ENCODE assay signal across 21 cellular contexts in the genomic region with DNA sequence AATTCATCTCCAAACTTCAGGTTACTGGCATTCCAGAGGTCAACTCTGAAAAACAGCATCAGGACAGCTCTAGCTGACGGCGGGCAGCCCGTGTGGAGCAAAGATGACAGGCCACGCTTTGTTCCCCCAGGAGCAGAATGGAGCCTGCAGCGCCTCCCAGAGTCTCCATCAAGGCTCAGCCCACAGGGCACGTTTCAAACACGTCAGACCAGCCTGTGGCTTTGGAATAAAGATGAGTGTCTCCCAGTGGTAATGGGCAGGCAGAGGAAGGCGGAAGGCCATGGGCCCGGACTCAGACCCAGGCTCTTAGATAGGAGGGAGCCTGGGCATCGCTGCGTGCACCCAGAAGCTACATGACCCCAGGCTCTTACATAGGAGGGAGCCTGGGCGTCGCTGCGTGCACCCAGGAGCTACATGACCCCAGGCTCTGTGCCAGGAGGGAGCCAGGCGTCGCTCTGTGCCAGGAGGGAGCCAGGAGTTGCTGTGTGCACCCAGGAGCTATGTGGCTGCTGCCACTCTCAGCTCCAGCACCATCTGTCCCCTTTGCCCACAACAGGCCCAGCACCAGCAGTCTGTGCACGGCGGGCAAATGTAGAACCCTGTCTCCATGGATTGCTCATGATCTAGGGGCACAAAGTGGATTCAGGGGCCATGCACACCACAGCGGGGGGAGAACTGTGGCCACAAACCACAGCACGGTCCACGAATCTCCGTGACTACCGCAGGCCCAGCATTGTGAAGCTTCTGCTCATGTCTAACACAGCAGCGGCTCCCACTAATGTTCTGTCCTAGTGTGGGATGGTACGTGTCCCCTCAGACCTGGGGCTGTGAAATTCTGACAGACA. TPM values are rescaled to one million over a fixed set of nuclear protein-coding genes. Genes with fewer than 3 reads are reported as not detected.
DNase-seq lines count a peak whose midpoint lies in the region; ATAC-seq lines count a peak whose summit lies in the region.
"Had no signal": no experiment of that assay in that cellular context is flagged by ENCODE, and none has a peak within 500 bp of the region (broad histone marks: within the 10 kb centered on the region; RNA-seq: fewer than 3 reads in every experiment).

No MANE protein-coding gene starts in this region.

- H3K9me3 Mint-ChIP-seq in stimulated activated naive CD8-positive, alpha-beta T cell treated with anti-CD3 and anti-CD28 coated beads, Interleukin-15, amount 100 ng/mL, for 72 hours = no peaks in the 10 kb centered on the region
- H3K9me3 Mint-ChIP-seq in activated T-helper 17 cell treated with anti-CD3 and anti-CD28 coated beads, Interleukin-2, amount 50 U/mL, for 72 hours = no peaks in the 10 kb centered on the region
- no peaks in the 10 kb centered on the region for H3K9me3 Mint-ChIP-seq in memory B cell
- H3K9me3 Mint-ChIP-seq: activated naive CD4-positive, alpha-beta T cell treated with anti-CD3 and anti-CD28 coated beads, Interleukin-2, amount 50 U/mL, for 72 hours; dendritic cell treated with granulocyte-macrophage colony-stimulating factor and Interleukin-4, amounts not matched to agents 40 ng/mL and 50 ng/mL, for 4 days had no signal

- H3K4me1 Mint-ChIP-seq in stimulated activated naive CD8-positive, alpha-beta T cell treated with anti-CD3 and anti-CD28 coated beads, Interleukin-15, amount 100 ng/mL, for 72 hours = peaks cover 18% of the 10 kb centered on the region
- H3K4me1 Mint-ChIP-seq in activated T-helper 17 cell treated with anti-CD3 and anti-CD28 coated beads, Interleukin-2, amount 50 U/mL, for 72 hours = no peaks in the 10 kb centered on the region
- H3K4me1 Mint-ChIP-seq in memory B cell = peaks cover 33% of the 10 kb centered on the region
- H3K4me1 Mint-ChIP-seq: activated CD4-positive, alpha-beta T cell treated with anti-CD3 and anti-CD28 coated beads for 36 hours had no signal

- no peak for DNase-seq in stimulated activated naive CD8-positive, alpha-beta T cell treated with anti-CD3 and anti-CD28 coated beads, Interleukin-15, amount 100 ng/mL, for 72 hours
- DNase-seq in stimulated activated naive CD8-positive, alpha-beta T cell treated with anti-CD3 and anti-CD28 coated beads, Interleukin-15, Interleukin-2, amounts not matched to agents 100 U/mL and 50 U/mL, for 24 hours = no peak
- DNase-seq in memory B cell (ENCODE audit: low spot score in 2 of 2) (no peak), DMS79 treated with DMSO at 0.1 percent for 48 hours (lab: John Stamatoyannopoulos, UW) (no peak)
- no peak for DNase-seq in activated effector memory CD4-positive, alpha-beta T cell treated with anti-CD3 and anti-CD28 coated beads, Interleukin-2, amount 50 U/mL, for 16 hours
- DNase-seq in effector memory CD4-positive, alpha-beta T cell = no peak
- DNase-seq: activated CD4-positive, alpha-beta T cell treated with anti-CD3 and anti-CD28 coated beads for 36 hours; Caco-2; GDM1; NCI-H1930; NCI-H510A treated with DMSO at 0.1 percent for 48 hours; T-helper 9 cell had no signal

- H3K4me3 Mint-ChIP-seq in stimulated activated naive CD8-positive, alpha-beta T cell treated with anti-CD3 and anti-CD28 coated beads, Interleukin-15, amount 100 ng/mL, for 72 hours = no peak overlapping the region
- no peak overlapping the region for H3K4me3 Mint-ChIP-seq in activated T-helper 17 cell treated with anti-CD3 and anti-CD28 coated beads, Interleukin-2, amount 50 U/mL, for 72 hours
- no peak overlapping the region for H3K4me3 Mint-ChIP-seq in memory B cell
- H3K4me3 Mint-ChIP-seq: activated CD4-positive, alpha-beta T cell treated with anti-CD3 and anti-CD28 coated beads for 36 hours; dendritic cell treated with granulocyte-macrophage colony-stimulating factor and Interleukin-4, amounts not matched to agents 40 ng/mL and 50 ng/mL, for 4 days had no signal

- H3K4me1 ChIP-seq in effector memory CD4-positive, alpha-beta T cell (ENCODE audit: control insufficient read depth, insufficient read depth, low read length, poor library complexity, severe bottlenecking) = no peaks in the 10 kb centered on the region
- H3K4me1 ChIP-seq: Caco-2 had no signal

- H3K36me3 Mint-ChIP-seq in activated T-helper 17 cell treated with anti-CD3 and anti-CD28 coated beads, Interleukin-2, amount 50 U/mL, for 72 hours (ENCODE audit: low read depth) = peaks cover 67% of the 10 kb centered on the region
- peaks cover 14% of the 10 kb centered on the region for H3K36me3 Mint-ChIP-seq in memory B cell
- H3K36me3 Mint-ChIP-seq: activated naive CD4-positive, alpha-beta T cell treated with anti-CD3 and anti-CD28 coated beads, Interleukin-2, amount 50 U/mL, for 72 hours had no signal

- H3K9me3 ChIP-seq in effector memory CD4-positive, alpha-beta T cell (ENCODE audit: control insufficient read depth, low read length) = no peaks in the 10 kb centered on the region
- H3K9me3 ChIP-seq: Caco-2, neutrophil, suprapubic skin had no signal

- peak overlapping the region; percentile 7 to 88 for H3K27ac Mint-ChIP-seq in stimulated activated naive CD8-positive, alpha-beta T cell treated with anti-CD3 and anti-CD28 coated beads, Interleukin-15, amount 100 ng/mL, for 72 hours
- H3K27ac Mint-ChIP-seq in activated T-helper 17 cell treated with anti-CD3 and anti-CD28 coated beads, Interleukin-2, amount 50 U/mL, for 72 hours = peak overlapping the region; percentile 22
- H3K27ac Mint-ChIP-seq in memory B cell = peak overlapping the region; percentile 41
- H3K27ac Mint-ChIP-seq: dendritic cell treated with granulocyte-macrophage colony-stimulating factor and Interleukin-4, amounts not matched to agents 40 ng/mL and 50 ng/mL, for 4 days had no signal

- H3K4me3 ChIP-seq in effector memory CD4-positive, alpha-beta T cell (ENCODE audit: insufficient read depth, low read depth, low read length, poor library complexity, severe bottlenecking) = no peak overlapping the region
- H3K4me3 ChIP-seq: SK-N-MC, suprapubic skin had no signal

- peaks cover 97% of the 10 kb centered on the region for H3K36me3 ChIP-seq in effector memory CD4-positive, alpha-beta T cell (ENCODE audit: control insufficient read depth, insufficient read depth, low read length)

- no peak overlapping the region for H3K27ac ChIP-seq in effector memory CD4-positive, alpha-beta T cell (ENCODE audit: insufficient read depth, low read length, poor library complexity, severe bottlenecking)
- H3K27ac ChIP-seq: neutrophil, SK-N-MC, suprapubic skin had no signal

- no peaks in the 10 kb centered on the region for H3K27me3 ChIP-seq in effector memory CD4-positive, alpha-beta T cell (replicated peaks; ENCODE audit: control insufficient read depth, insufficient read depth, low read length, poor library complexity, severe bottlenecking)
- H3K27me3 ChIP-seq: neutrophil, suprapubic skin had no signal

- no peak for ATAC-seq in stimulated activated naive CD8-positive, alpha-beta T cell treated with anti-CD3 and anti-CD28 coated beads, Interleukin-15, amount 100 ng/mL, for 72 hours
- ATAC-seq in stimulated activated naive CD8-positive, alpha-beta T cell treated with anti-CD3 and anti-CD28 coated beads, Interleukin-15, Interleukin-2, amounts not matched to agents 100 U/mL and 50 U/mL, for 24 hours = no peak
- ATAC-seq in activated T-helper 17 cell treated with anti-CD3 and anti-CD28 coated beads, Interleukin-2, amount 50 U/mL, for 72 hours (replicated peaks) = peak; percentile 16
- no peak for ATAC-seq in memory B cell (ENCODE audit: low read depth)
- ATAC-seq in GM19395 (IDR thresholded peaks at IDR 0.05; ENCODE audit: unreplicated experiment) = no peak
- ATAC-seq: activated CD4-positive, alpha-beta T cell treated with anti-CD3 and anti-CD28 coated beads for 36 hours; esophagus mucosa; sciatic nerve had no signal

- H3K27me3 Mint-ChIP-seq in stimulated activated naive CD8-positive, alpha-beta T cell treated with anti-CD3 and anti-CD28 coated beads, Interleukin-15, amount 100 ng/mL, for 72 hours = no peaks in the 10 kb centered on the region
- H3K27me3 Mint-ChIP-seq in activated T-helper 17 cell treated with anti-CD3 and anti-CD28 coated beads, Interleukin-2, amount 50 U/mL, for 72 hours = no peaks in the 10 kb centered on the region
- H3K27me3 Mint-ChIP-seq in memory B cell = no peaks in the 10 kb centered on the region
- H3K27me3 Mint-ChIP-seq: activated CD4-positive, alpha-beta T cell treated with anti-CD3 and anti-CD28 coated beads for 36 hours; dendritic cell treated with granulocyte-macrophage colony-stimulating factor and Interleukin-4, amounts not matched to agents 40 ng/mL and 50 ng/mL, for 4 days had no signal

RNA-seq across cellular contexts. Expression of a gene that starts 47.8 kb away (rescaled TPM):
- total RNA-seq in activated T-helper 17 cell treated with anti-CD3 and anti-CD28 coated beads, Interleukin-2, amount 50 U/mL, for 72 hours = 1 to 10 TPM; 1.3 to 3.9 TPM
- total RNA-seq: Caco-2 had no signal
